Comparison of ENCODE assay signal across 9 cellular contexts in the genomic region with DNA sequence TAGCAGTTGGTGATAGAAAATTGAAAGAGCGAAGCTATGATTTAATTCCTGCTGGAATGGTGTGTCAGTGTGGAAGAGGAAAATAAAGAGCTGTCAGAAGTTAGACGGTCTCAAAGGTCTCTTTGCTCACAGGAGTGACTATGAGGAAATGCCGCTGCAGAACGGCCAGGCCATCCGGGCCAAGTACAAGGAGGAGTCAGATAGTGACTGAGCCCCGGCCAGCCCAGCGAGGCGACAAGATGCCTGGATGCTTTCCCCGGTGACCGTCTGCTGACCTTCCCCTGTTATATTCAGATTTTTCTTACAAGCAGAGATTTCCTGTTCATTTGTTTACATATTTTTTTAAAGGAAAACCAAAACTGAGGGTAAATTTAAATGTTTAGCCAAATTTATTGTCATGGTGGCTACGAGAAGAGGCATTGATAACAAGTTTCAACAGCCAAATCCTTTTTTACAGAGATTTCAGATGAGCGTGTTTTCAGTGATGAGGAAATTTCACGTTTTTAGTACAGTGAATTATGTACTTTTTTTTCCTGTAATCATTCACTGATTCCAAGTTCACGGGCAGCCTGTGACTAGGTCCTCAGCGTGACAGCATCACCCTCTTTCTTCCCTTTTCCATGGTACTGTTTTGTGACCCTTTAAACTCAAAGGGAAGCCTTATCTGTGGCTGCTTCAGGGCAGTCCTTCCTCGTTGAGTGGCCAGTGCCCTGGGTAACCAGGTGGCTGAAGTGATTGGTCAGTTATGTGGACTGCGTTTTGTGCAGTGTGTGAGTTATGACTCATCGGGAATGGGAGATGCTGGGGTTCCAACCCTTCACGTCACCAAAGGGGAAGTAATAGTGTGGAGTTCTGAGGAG. TPM values are rescaled to one million over a fixed set of nuclear protein-coding genes. Genes with fewer than 3 reads are reported as not detected.
DNase-seq lines count a peak whose midpoint lies in the region; ATAC-seq and TF ChIP-seq lines count a peak whose summit lies in the region.
"Had no signal": no experiment of that assay in that cellular context is flagged by ENCODE, and none has a peak within 500 bp of the region (broad histone marks: within the 10 kb centered on the region; RNA-seq: fewer than 3 reads in every experiment).

No MANE protein-coding gene starts in this region.

- H3K36me3 Mint-ChIP-seq in MCF 10A (ENCODE audit: insufficient read depth, unreplicated experiment) = peaks cover 68% of the 10 kb centered on the region

- H3K36me3 ChIP-seq in left lung (peaks cover 0 to 93% of the 10 kb centered on the region in 2 donors), thyroid gland (peaks cover 9 to 19% of the 10 kb centered on the region in 2 donors)

- H3K27ac ChIP-seq in left lung (peak overlapping the region; percentile 45 to 61), thyroid gland (peak overlapping the region; percentile 31 to 65 (median 61))
- H3K27ac ChIP-seq: C4-2B had no signal

- H3K27me3 Mint-ChIP-seq in MCF 10A (ENCODE audit: insufficient read depth, unreplicated experiment) = no peaks in the 10 kb centered on the region

- DNase-seq in activated CD8-positive, alpha-beta memory T cell treated with anti-CD3 and anti-CD28 coated beads for 24 hours = peak; percentile 49
- no peak for DNase-seq in activated CD8-positive, alpha-beta memory T cell treated with anti-CD3 and anti-CD28 coated beads, Interleukin-2, amount 50 U/mL, for 4 hours
- peak; percentile 67 for DNase-seq in MCF 10A (ENCODE audit: unreplicated experiment)
- peak; percentile 66 to 80 for DNase-seq in left lung
- peak in 1 of 2 donors; percentile 27 for DNase-seq in thyroid gland
- DNase-seq in stimulated activated naive CD4-positive, alpha-beta T cell (lab: John Stamatoyannopoulos, UW) = no peak
- no peak for DNase-seq in NCI-H2196 treated with DMSO at 0.1 percent for 48 hours (lab: John Stamatoyannopoulos, UW; ENCODE audit: unreplicated experiment)
- DNase-seq in GM13976 (ENCODE audit: low spot score) = no peak

- intact Hi-C loops in MCF 10A (cut with micrococcal nuclease) (no loop called here), left lung (cut with DNase I) (no loop called here), thyroid gland (cut with DNase I) (no loop called here)

- H3K9me3 Mint-ChIP-seq in MCF 10A (ENCODE audit: unreplicated experiment) = no peaks in the 10 kb centered on the region

- CTCF ChIA-PET in MCF 10A (lab: Yijun Ruan, JAX) = interaction anchor here (0.7 to 1.1 kb wide), 2 partner anchors 61 to 418 kb away, joined by 3 read pairs; no protein-coding TSS in a partner anchor

- H3K4me1 ChIP-seq in left lung = peaks cover 11 to 20% of the 10 kb centered on the region in 2 donors
- H3K4me1 ChIP-seq in thyroid gland = peaks cover 0 to 10% of the 10 kb centered on the region in 2 donors

- WGBS in thyroid gland, 2 donors = 62 to 68% methylated on average over 19 of the region's 19 CpGs

- TF ChIP-seq CTCF in MCF 10A (IDR thresholded peaks at IDR 0.05; ENCODE audit: unreplicated experiment) = no peak
- no peak for TF ChIP-seq CTCF in left lung (IDR thresholded peaks at IDR 0.05)
- no peak for TF ChIP-seq CTCF in thyroid gland (IDR thresholded peaks at IDR 0.05)
- no peak for TF ChIP-seq CTCF in GM13976 (IDR thresholded peaks at IDR 0.05; ENCODE audit: borderline replicate concordance, control extremely low read depth, extremely low read depth, insufficient read depth, missing control alignments)

- no TSS peak for BruUV-seq in MCF 10A (replicated peaks; lab: Mats Ljungman, UMichigan)

- H3K9me3 ChIP-seq in left lung (no peaks in the 10 kb centered on the region), thyroid gland (no peaks in the 10 kb centered on the region)

- H3K4me3 Mint-ChIP-seq in MCF 10A (ENCODE audit: unreplicated experiment) = no peak overlapping the region

- H3K27me3 ChIP-seq in left lung (no peaks in the 10 kb centered on the region), thyroid gland (no peaks in the 10 kb centered on the region)

- H3K4me1 Mint-ChIP-seq in MCF 10A (ENCODE audit: insufficient read depth, unreplicated experiment) = peaks cover 13% of the 10 kb centered on the region

- ATAC-seq in left lung = peak; percentile 93

- H3K4me3 ChIP-seq in left lung (no peak overlapping the region), thyroid gland (replicated peaks in 1 of 3) (no peak overlapping the region)

- in situ Hi-C loops in GM13976 (cut with MboI; ENCODE audit: low sequenced_read_pairs, unreplicated experiment) = no loop called here

- peak overlapping the region; percentile 81 for H3K27ac Mint-ChIP-seq in MCF 10A (ENCODE audit: low read depth, unreplicated experiment)

- POLR2A ChIA-PET in MCF 10A (lab: Yijun Ruan, JAX) = interaction anchor here (6.5 kb wide), 1 partner anchor 10 kb away, joined by 41 read pairs; the partner anchor contains the start of gene DYNLT1

- TF ChIP-seq POLR2A in thyroid gland (IDR thresholded peaks at IDR 0.05) = no peak

RNA-seq across cellular contexts. Expression of gene DYNLT1, which starts 12.6 kb away (rescaled TPM):
- 122 and 156 TPM in 2 replicates for total RNA-seq in MCF 10A (2022)
- 100 to 1,000 TPM; 147 to 163 TPM for total RNA-seq in left lung
- 100 to 1,000 TPM in 2 of 4 donors, 10 to 100 TPM in 2; 76.6 to 113 (median 93.4) TPM for total RNA-seq in thyroid gland

RNA-seq across cellular contexts. Expression of gene SYTL3, which starts 17.9 kb away (rescaled TPM):
- total RNA-seq in MCF 10A (2022) = 0.65 and 0.83 TPM in 2 replicates
- 1 to 10 TPM; 6.5 to 9.1 TPM for total RNA-seq in left lung
- total RNA-seq in thyroid gland = 10 to 100 TPM; 16.9 to 33.0 (median 24.4) TPM

Comparison
In these comparisons a context has a peak if more than half of its experiments do, and no peak if none do; other contexts are left out.
1. DNase-seq: peak in activated CD8-positive, alpha-beta memory T cell treated with anti-CD3 and anti-CD28 coated beads for 24 hours (single experiment), MCF 10A (single experiment) and left lung (2 of 2); none in activated CD8-positive, alpha-beta memory T cell treated with anti-CD3 and anti-CD28 coated beads, Interleukin-2, amount 50 U/mL, for 4 hours (single experiment), stimulated activated naive CD4-positive, alpha-beta T cell (0 of 6), NCI-H2196 treated with DMSO at 0.1 percent for 48 hours (single experiment) and GM13976 (single experiment).